Comparison of ENCODE assay signal across 8 cellular contexts in genomic region chr20:31738729-31739549, GRCh38. TPM values are rescaled to one million over a fixed set of nuclear protein-coding genes. Genes with fewer than 3 reads are reported as not detected.
A peak's percentile ranks its signal among the peaks of the same experiment; 100 is the strongest.
DNase-seq lines count a peak whose midpoint lies in the region; ATAC-seq and TF ChIP-seq lines count a peak whose summit lies in the region.

Gene TPX2 (plus strand): TSS chr20:31739290. CDS start chr20:31757477, 18,187 bp downstream.

- ATAC-seq in GM19452 (IDR thresholded peaks at IDR 0.05; ENCODE audit: unreplicated experiment): peak; percentile 87
- peak; percentile 33 for ATAC-seq in HG03575 (IDR thresholded peaks at IDR 0.05; ENCODE audit: extremely low read depth, insufficient number of reproducible peaks, low FRiP score, unreplicated experiment)

- WGBS in lower leg skin, 2 donors: 0% methylated on average over 40 to 49 of the region's 54 CpGs

- no peaks in the 10 kb centered on the region for H3K36me3 ChIP-seq in CD8-positive, alpha-beta memory T cell (ENCODE audit: insufficient read depth, low read length)

- TF ChIP-seq CTCF in lower leg skin (IDR thresholded peaks at IDR 0.05): no peak

- H3K27ac Mint-ChIP-seq in CD8-positive, alpha-beta memory T cell: no peak within 1 kb of the TSS

- H3K4me3 Mint-ChIP-seq in CD8-positive, alpha-beta memory T cell: no peak within 1 kb of the TSS

- H3K27me3 ChIP-seq in CD8-positive, alpha-beta memory T cell (ENCODE audit: insufficient read depth, low read length, poor library complexity, severe bottlenecking): no peaks in the 10 kb centered on the region

- intact Hi-C loops in lower leg skin (cut with DNase I; ENCODE audit: low total_unique reads): no loop called here

- CTCF ChIA-PET in CD8-positive, alpha-beta memory T cell (lab: Charles Lee): interaction anchor here (1.3 to 3.3 kb wide), 3 partner anchors 10 to 77 kb away, joined by 3 to 19 read pairs (median 15); partner anchors contain the start of gene BCL2L1

- H3K27me3 Mint-ChIP-seq in CD8-positive, alpha-beta memory T cell: peaks cover 0 to 2% of the 10 kb centered on the region in 2 donors

- H3K9me3 ChIP-seq in CD8-positive, alpha-beta memory T cell (ENCODE audit: low read length): no peaks in the 10 kb centered on the region

- H3K9me3 Mint-ChIP-seq in CD8-positive, alpha-beta memory T cell: no peaks in the 10 kb centered on the region

- H3K4me3 ChIP-seq in CD8-positive, alpha-beta memory T cell (ENCODE audit: low read length): peak within 1 kb of the TSS; percentile 47
- peak within 1 kb of the TSS; percentile 54 for H3K4me3 ChIP-seq in lower leg skin (ENCODE audit: low read depth, poor library complexity, severe bottlenecking)

- H3K36me3 Mint-ChIP-seq in CD8-positive, alpha-beta memory T cell: no peaks in the 10 kb centered on the region

- TF ChIP-seq POLR2A in lower leg skin (IDR thresholded peaks at IDR 0.05): no peak

- peaks cover 0 to 2% (median 0%) of the 10 kb centered on the region in 3 donors for H3K4me1 Mint-ChIP-seq in CD8-positive, alpha-beta memory T cell

- H3K27ac ChIP-seq in CD8-positive, alpha-beta memory T cell (ENCODE audit: low read depth, low read length): peak within 1 kb of the TSS; percentile 76

- H3K4me1 ChIP-seq in CD8-positive, alpha-beta memory T cell (ENCODE audit: insufficient read depth, low read length): peaks cover 13% of the 10 kb centered on the region

- POLR2A ChIA-PET in CD8-positive, alpha-beta memory T cell (lab: Charles Lee): interaction anchor here (1.8 kb wide), 1 partner anchor 15 kb away, joined by 7 read pairs; no protein-coding TSS in a partner anchor

- peak; percentile 63 to 79 (median 71) for DNase-seq in CD8-positive, alpha-beta memory T cell
- peak; percentile 100 for DNase-seq in NCI-H82 (lab: John Stamatoyannopoulos, UW)
- DNase-seq in activated CD4-positive, alpha-beta T cell treated with anti-CD3 and anti-CD28 coated beads, Interleukin-2, amount 50 U/mL, for 48 hours: peak; percentile 89 to 92
- peak; percentile 97 for DNase-seq in ecto neural progenitor cell (ENCODE audit: low spot score)
- DNase-seq in lower leg skin (ENCODE audit: low spot score in 2 of 2): peak; percentile 97 to 98
- peak; percentile 77 to 86 for DNase-seq in stimulated activated CD4-positive, alpha-beta T cell treated with anti-CD3 and anti-CD28 coated beads, Interleukin-4, amount 100 ng/mL, for 48 hours (ENCODE audit: low read depth in 2 of 2)

RNA-seq across cellular contexts. Expression of gene TPX2, which starts in this region (rescaled TPM):
- 10 to 100 TPM; 60.3 to 62.7 TPM for total RNA-seq in CD8-positive, alpha-beta memory T cell
- polyA plus RNA-seq in CD8-positive, alpha-beta memory T cell: 1.1 TPM
- 10 to 100 TPM in 1 of 4 donors, 1 to 10 TPM in 3; 5.9 to 10.2 (median 7.3) TPM for total RNA-seq in lower leg skin

Comparison
In these comparisons a context has a peak if more than half of its experiments do, and no peak if none do; other contexts are left out.
1. Peak in every context shown above with its lines: DNase-seq, ATAC-seq, H3K4me3 ChIP-seq and H3K27ac ChIP-seq.
2. RNA of gene TPX2 (total RNA-seq): 60.3 to 62.7 TPM in CD8-positive, alpha-beta memory T cell; 5.9 to 10.2 TPM in lower leg skin; every median in the first group is over 4 times any median in the second.